ENCODE assay signal across 21 cellular contexts in genomic region chr14:24074625-24075484, GRCh38. TPM values are rescaled to one million over a fixed set of nuclear protein-coding genes. Genes with fewer than 3 reads are reported as not detected.
DNase-seq lines count a peak whose midpoint lies in the region; ATAC-seq and TF ChIP-seq lines count a peak whose summit lies in the region.
"Had no signal": no experiment of that assay in that cellular context is flagged by ENCODE, and none has a peak within 500 bp of the region (broad histone marks: within the 10 kb centered on the region; RNA-seq: fewer than 3 reads in every experiment).

No MANE protein-coding gene starts in this region.

- intact Hi-C loops in stomach (cut with DNase I; ENCODE audit: low total_unique reads) = no loop called here

- no peak for TF ChIP-seq CTCF in endothelial cell (IDR thresholded peaks at IDR 0.05; ENCODE audit: unreplicated experiment)
- no peak for TF ChIP-seq CTCF in stomach (IDR thresholded peaks at IDR 0.05)

- no peak overlapping the region for H3K4me3 Mint-ChIP-seq in activated naive CD4-positive, alpha-beta T cell treated with anti-CD3 and anti-CD28 coated beads, Interleukin-2, amount 10 ng/mL, durations not matched to agents 7 days and 5 days
- H3K4me3 Mint-ChIP-seq in endothelial cell (ENCODE audit: unreplicated experiment) = peak overlapping the region; percentile 51
- H3K4me3 Mint-ChIP-seq: naive thymus-derived CD8-positive, alpha-beta T cell had no signal

- peaks cover 0 to 18% (median 0%) of the 10 kb centered on the region in 3 donors for H3K27me3 ChIP-seq in stomach

- H3K4me1 Mint-ChIP-seq in activated naive CD4-positive, alpha-beta T cell treated with anti-CD3 and anti-CD28 coated beads, Interleukin-2, amount 10 ng/mL, durations not matched to agents 7 days and 5 days = peaks cover 32% of the 10 kb centered on the region
- H3K4me1 Mint-ChIP-seq in endothelial cell (ENCODE audit: unreplicated experiment) = no peaks in the 10 kb centered on the region

- CTCF ChIA-PET in activated naive CD4-positive, alpha-beta T cell treated with anti-CD3 and anti-CD28 coated beads, Interleukin-2, amount 10 ng/mL, durations not matched to agents 7 days and 5 days (lab: Charles Lee) = interaction anchor here (0.7 to 12.4 kb wide), 6 partner anchors 11 to 86 kb away, joined by 3 to 107 read pairs (median 4); partner anchors contain the start of genes IRF9 and PCK2

- no peak for ATAC-seq in GM19455 (IDR thresholded peaks at IDR 0.05; ENCODE audit: unreplicated experiment)
- ATAC-seq: A549; activated CD4-positive, CD25-positive, alpha-beta regulatory T cell treated with anti-CD3 and anti-CD28 coated beads, Interleukin-2, amount 50 U/mL, for 24 hours; activated naive CD4-positive, alpha-beta T cell treated with anti-CD3 and anti-CD28 coated beads, Interleukin-2, amount 50 U/mL, for 72 hours; esophagus mucosa; naive thymus-derived CD8-positive, alpha-beta T cell; right cardiac atrium had no signal

- H3K36me3 ChIP-seq in stomach = no peaks in the 10 kb centered on the region
- H3K36me3 ChIP-seq: BLaER1 treated with 17β-estradiol and CSF1 and Interleukin-3, amounts not matched to agents 10 nM and 100 nM; HAP-1 had no signal

- H3K9me3 ChIP-seq in stomach = no peaks in the 10 kb centered on the region
- H3K9me3 ChIP-seq: A549; BLaER1 treated with 17β-estradiol and CSF1 and Interleukin-3, amounts not matched to agents 10 nM and 100 nM; HAP-1 had no signal

- peaks cover 8 to 41% (median 39%) of the 10 kb centered on the region in 4 donors for H3K4me1 ChIP-seq in stomach
- H3K4me1 ChIP-seq: A549, HAP-1 had no signal

- H3K27me3 Mint-ChIP-seq in activated naive CD4-positive, alpha-beta T cell treated with anti-CD3 and anti-CD28 coated beads, Interleukin-2, amount 10 ng/mL, durations not matched to agents 7 days and 5 days = peaks cover 25% of the 10 kb centered on the region
- peaks cover 10% of the 10 kb centered on the region for H3K27me3 Mint-ChIP-seq in endothelial cell (ENCODE audit: unreplicated experiment)

- TF ChIP-seq EP300 in stomach (IDR thresholded peaks at IDR 0.05) = no peak

- H3K27ac Mint-ChIP-seq in activated naive CD4-positive, alpha-beta T cell treated with anti-CD3 and anti-CD28 coated beads, Interleukin-2, amount 10 ng/mL, durations not matched to agents 7 days and 5 days = peak overlapping the region; percentile 81
- no peak overlapping the region for H3K27ac Mint-ChIP-seq in endothelial cell (ENCODE audit: unreplicated experiment)
- H3K27ac Mint-ChIP-seq: activated naive CD4-positive, alpha-beta T cell treated with anti-CD3 and anti-CD28 coated beads, Interleukin-2, amount 50 U/mL, for 72 hours had no signal

- H3K27ac ChIP-seq in stomach = peak overlapping the region; percentile 32 to 66 (median 50)
- H3K27ac ChIP-seq: A549; BLaER1 treated with 17β-estradiol and CSF1 and Interleukin-3, amounts not matched to agents 10 nM and 100 nM; KMS-11 had no signal

- 37 to 66% (median 40%) methylated on average over 11 of the region's 11 CpGs for WGBS in stomach, 5 donors

- no peaks in the 10 kb centered on the region for H3K9me3 Mint-ChIP-seq in activated naive CD4-positive, alpha-beta T cell treated with anti-CD3 and anti-CD28 coated beads, Interleukin-2, amount 10 ng/mL, durations not matched to agents 7 days and 5 days
- H3K9me3 Mint-ChIP-seq in endothelial cell (ENCODE audit: unreplicated experiment) = no peaks in the 10 kb centered on the region
- H3K9me3 Mint-ChIP-seq: activated naive CD4-positive, alpha-beta T cell treated with anti-CD3 and anti-CD28 coated beads, Interleukin-2, amount 50 U/mL, for 72 hours; naive thymus-derived CD8-positive, alpha-beta T cell had no signal

- DNase-seq in activated naive CD4-positive, alpha-beta T cell treated with anti-CD3 and anti-CD28 coated beads, Interleukin-2, amount 10 ng/mL, durations not matched to agents 7 days and 5 days = no peak
- no peak for DNase-seq in activated naive CD4-positive, alpha-beta T cell (lab: John Stamatoyannopoulos, UW)
- no peak for DNase-seq in endothelial cell (ENCODE audit: low spot score)
- peak; percentile 54 for DNase-seq in stomach
- no peak for DNase-seq in Kasumi-1 (lab: John Stamatoyannopoulos, UW)
- DNase-seq: cerebellar nuclear complex; effector CD8-positive, alpha-beta T cell; naive thymus-derived CD8-positive, alpha-beta T cell; NCI-H1092 treated with DMSO at 0.1 percent for 48 hours had no signal

- H3K4me3 ChIP-seq in stomach = no peak overlapping the region
- H3K4me3 ChIP-seq: A549; BLaER1 treated with 17β-estradiol and CSF1 and Interleukin-3, amounts not matched to agents 10 nM and 100 nM; HAP-1 had no signal

- TF ChIP-seq POLR2A in stomach (IDR thresholded peaks at IDR 0.05) = no peak

- no peaks in the 10 kb centered on the region for H3K36me3 Mint-ChIP-seq in activated naive CD4-positive, alpha-beta T cell treated with anti-CD3 and anti-CD28 coated beads, Interleukin-2, amount 10 ng/mL, durations not matched to agents 7 days and 5 days
- H3K36me3 Mint-ChIP-seq in endothelial cell (ENCODE audit: low read depth, unreplicated experiment) = peaks cover 5% of the 10 kb centered on the region
- H3K36me3 Mint-ChIP-seq: activated naive CD4-positive, alpha-beta T cell treated with anti-CD3 and anti-CD28 coated beads, Interleukin-2, amount 50 U/mL, for 72 hours; naive thymus-derived CD8-positive, alpha-beta T cell had no signal

RNA-seq across cellular contexts. Expression of gene CPNE6, which starts 3.5 kb away (rescaled TPM):
- total RNA-seq in endothelial cell (ENCODE audit: unreplicated experiment) = not detected
- not detected for total RNA-seq in stomach
- polyA plus RNA-seq in stomach = under 1 TPM in 2 of 3 donors, not detected in 1; 0.12 to 0.25 TPM
- total RNA-seq: esophagus mucosa; lung microvascular endothelial cell; naive thymus-derived CD8-positive, alpha-beta T cell; NCI-H460; osteocyte had no signal
- polyA plus RNA-seq: A549; naive thymus-derived CD8-positive, alpha-beta T cell had no signal

RNA-seq across cellular contexts. Expression of gene PCK2, which starts 19.3 kb away (rescaled TPM):
- total RNA-seq in endothelial cell (ENCODE audit: unreplicated experiment) (23.9 TPM), stomach (100 to 1,000 TPM in 1 of 5 donors, 10 to 100 TPM in 1, 1 to 10 TPM in 3; 2.3 to 168 (median 8.4) TPM)
- polyA plus RNA-seq in stomach = 10 to 100 TPM; 12.3 to 24.0 (median 17.0) TPM

RNA-seq across cellular contexts. Expression of gene CARMIL3, which starts 23.0 kb away (rescaled TPM):
- 1.4 TPM for total RNA-seq in endothelial cell (ENCODE audit: unreplicated experiment)
- 1 to 10 TPM in 2 of 5 donors, under 1 TPM in 2, not detected in 1; 0.14 to 2.0 (median 0.76) TPM for total RNA-seq in stomach
- under 1 TPM in 2 of 3 donors, not detected in 1; 0.25 to 0.75 TPM for polyA plus RNA-seq in stomach
- total RNA-seq: lung microvascular endothelial cell had no signal

RNA-seq across cellular contexts. Expression of gene DCAF11, which starts 39.7 kb away (rescaled TPM):
- total RNA-seq in endothelial cell (ENCODE audit: unreplicated experiment) (38.2 TPM), stomach (100 to 1,000 TPM in 2 of 5 donors, 10 to 100 TPM in 3; 50.4 to 396 (median 84.5) TPM)
- 10 to 100 TPM; 27.7 to 68.3 (median 38.9) TPM for polyA plus RNA-seq in stomach

RNA-seq across cellular contexts. Expression of gene NRL, which starts 39.9 kb away (rescaled TPM):
- total RNA-seq in endothelial cell (ENCODE audit: unreplicated experiment) = 1.2 TPM
- 10 to 100 TPM in 2 of 5 donors, 1 to 10 TPM in 1, under 1 TPM in 1, not detected in 1; 0.92 to 69.2 (median 13.0) TPM for total RNA-seq in stomach
- 1 to 10 TPM; 1.2 to 1.3 (median 1.2) TPM for polyA plus RNA-seq in stomach
